8 cellular contexts compared by ENCODE assay signal in genomic region chr11:69444381-69445130, GRCh38. TPM values are rescaled to one million over a fixed set of nuclear protein-coding genes. Genes with fewer than 3 reads are reported as not detected.
DNase-seq lines count a peak whose midpoint lies in the region; ATAC-seq, FAIRE-seq and TF ChIP-seq lines count a peak whose summit lies in the region.

No MANE protein-coding gene starts in this region.

- no peak for FAIRE-seq in H54 (lab: Jason Lieb, UNC)

- no peak overlapping the region for H3K27ac Mint-ChIP-seq in natural killer cell

- no peaks in the 10 kb centered on the region for H3K9me3 Mint-ChIP-seq in natural killer cell

- no peaks in the 10 kb centered on the region for H3K27me3 ChIP-seq in MG63

- peaks cover 18 to 33% of the 10 kb centered on the region in 2 donors for H3K27me3 Mint-ChIP-seq in natural killer cell (ENCODE audit: low read depth in 2 of 2)

- peak overlapping the region; percentile 9 for H3K4me3 Mint-ChIP-seq in natural killer cell

- TF ChIP-seq POLR2A in H54 (IDR thresholded peaks at IDR 0.05; ENCODE audit: low read depth, low read length): no peak

- TF ChIP-seq CTCF in natural killer cell (IDR thresholded peaks at IDR 0.05) (no peak), GM10266 (IDR thresholded peaks at IDR 0.05; ENCODE audit: control insufficient read depth, insufficient read depth, low read depth, missing control alignments) (no peak)

- intact Hi-C loops in natural killer cell (cut with micrococcal nuclease): no loop called here

- no peak for ATAC-seq in natural killer cell

- no peaks in the 10 kb centered on the region for H3K9me3 ChIP-seq in MG63

- no peak overlapping the region for H3K4me3 ChIP-seq in MG63

- no peaks in the 10 kb centered on the region for H3K36me3 ChIP-seq in MG63

- no peaks in the 10 kb centered on the region for H3K36me3 Mint-ChIP-seq in natural killer cell

- DNase-seq in AG08396 (ENCODE audit: low spot score): peak; percentile 81
- DNase-seq in NOMO-1 treated with DMSO at 0.1 percent for 48 hours (lab: John Stamatoyannopoulos, UW; ENCODE audit: unreplicated experiment): peak; percentile 84
- DNase-seq in epithelial cell of prostate (ENCODE audit: low read depth, low spot score): peak; percentile 73
- no peak for DNase-seq in natural killer cell
- no peak for DNase-seq in GM10266 (ENCODE audit: extremely low spot score)
- no peak for DNase-seq in H54 (ENCODE audit: insufficient read length, low spot score)
- no peak for DNase-seq in MG63
- DNase-seq in DMS79 treated with DMSO at 0.1 percent for 48 hours (lab: John Stamatoyannopoulos, UW): no peak

- H3K4me1 Mint-ChIP-seq in natural killer cell: peaks cover 0 to 13% of the 10 kb centered on the region in 2 donors

- H3K27ac ChIP-seq in epithelial cell of prostate: peak overlapping the region; percentile 83

RNA-seq across cellular contexts. Expression of gene LINC01488, which starts 36.9 kb away (rescaled TPM):
- total RNA-seq in natural killer cell: not detected
- not detected in 2 replicates for total RNA-seq in MG63 (2014; rRNA removed; shearing (Covaris generic); ENCODE audit: low replicate concordance)

Comparison
In these comparisons a context has a peak if more than half of its experiments do, and no peak if none do; other contexts are left out.
1. DNase-seq: peak in AG08396 (single experiment), NOMO-1 treated with DMSO at 0.1 percent for 48 hours (single experiment) and epithelial cell of prostate (single experiment); none in natural killer cell (single experiment), GM10266 (single experiment), H54 (single experiment), MG63 (single experiment) and DMS79 treated with DMSO at 0.1 percent for 48 hours (single experiment).